In genomic region chr1:229993060-229993459, GRCh38 we compare ENCODE assay signal across 1 cellular context.
TF ChIP-seq lines count a peak whose summit lies in the region.

No MANE protein-coding gene starts in this region.

TF ChIP-seq in SK-N-SH, 30 proteins besides CTCF, POLR2A, EP300 and RAD21 (continued from another document):
- TF ChIP-seq USF1 (IDR thresholded peaks at IDR 0.05; ENCODE audit: borderline replicate concordance, low read depth) (no peak), YY1 (IDR thresholded peaks at IDR 0.05; ENCODE audit: low read depth) (no peak)
